ENCODE assay signal across 8 cellular contexts in genomic region chr11:112346586-112346985, GRCh38.
"Had no signal": no experiment of that assay in that cellular context is flagged by ENCODE, and none has a peak within 500 bp of the region (broad histone marks: within the 10 kb centered on the region; RNA-seq: fewer than 3 reads in every experiment).

No MANE protein-coding gene starts in this region.

- H3K4me1 ChIP-seq: HAP-1 had no signal

- H3K9me3 Mint-ChIP-seq: HFFc6 had no signal

- DNase-seq: GM23248, H7, HFFc6, Karpas-422 had no signal

- H3K9ac ChIP-seq: GM23248, KMS-11 had no signal

- H3K4me2 ChIP-seq: KMS-11 had no signal

- H2AFZ ChIP-seq: GM23248 had no signal

- H3K4me3 Mint-ChIP-seq: HFFc6 had no signal

- H3K27ac Mint-ChIP-seq: HFFc6 had no signal

- H3K27ac ChIP-seq: GM23248, KMS-11 had no signal

- H3K4me3 ChIP-seq: GM23248, HAP-1, K562 had no signal

- H3K36me3 ChIP-seq: HAP-1 had no signal

- FAIRE-seq: HepG2, K562 had no signal

- H3K9me3 ChIP-seq: HAP-1 had no signal
